In the genomic region with DNA sequence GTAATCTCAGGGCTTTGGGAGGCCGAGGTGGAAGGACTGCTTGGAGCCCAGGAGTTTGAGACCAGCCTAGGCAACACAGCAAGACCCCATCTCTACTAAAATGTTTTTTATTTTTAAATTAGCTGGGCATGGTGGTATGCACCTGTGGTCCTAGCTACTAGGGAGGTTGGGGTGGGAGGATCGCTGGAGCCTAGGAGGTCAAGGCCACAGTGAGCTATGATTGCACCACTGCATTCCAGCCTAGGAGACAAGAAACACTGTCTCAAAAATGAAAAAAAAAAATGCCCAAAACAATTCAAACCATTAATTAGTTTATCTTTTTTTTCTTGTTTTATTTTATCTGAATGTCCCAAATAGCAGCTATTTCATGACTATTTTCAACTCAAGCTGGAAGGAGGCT, we compare ENCODE assay signal across 17 cellular contexts.
DNase-seq lines count a peak whose midpoint lies in the region; ATAC-seq, FAIRE-seq and TF ChIP-seq lines count a peak whose summit lies in the region.
"Had no signal": no experiment of that assay in that cellular context is flagged by ENCODE, and none has a peak within 500 bp of the region (broad histone marks: within the 10 kb centered on the region; RNA-seq: fewer than 3 reads in every experiment).

No MANE protein-coding gene starts in this region.

- no peak for ATAC-seq in CD4-positive, CD25-positive, alpha-beta regulatory T cell (ENCODE audit: low read depth in 2 of 2)
- ATAC-seq in natural killer cell, result no peak
- ATAC-seq in body of pancreas, result no peak

- in situ Hi-C loops in GM13976 (cut with MboI; ENCODE audit: low sequenced_read_pairs, unreplicated experiment), result no loop called here

- peak overlapping the region in 2 of 3 donors; percentile 70 to 91 for H3K27ac Mint-ChIP-seq in CD4-positive, CD25-positive, alpha-beta regulatory T cell
- H3K27ac Mint-ChIP-seq in astrocyte (ENCODE audit: unreplicated experiment), result no peak overlapping the region
- peak overlapping the region; percentile 94 to 95 for H3K27ac Mint-ChIP-seq in natural killer cell

- no peaks in the 10 kb centered on the region for H3K27me3 ChIP-seq in CD4-positive, CD25-positive, alpha-beta regulatory T cell (ENCODE audit: control insufficient read depth, insufficient read depth, low read length)
- H3K27me3 ChIP-seq in KMS-11 (ENCODE audit: insufficient read depth, low read depth), result no peaks in the 10 kb centered on the region
- H3K27me3 ChIP-seq in astrocyte (ENCODE audit: insufficient read depth, low read length), result no peaks in the 10 kb centered on the region
- no peaks in the 10 kb centered on the region for H3K27me3 ChIP-seq in H7 (ENCODE audit: control insufficient read depth, insufficient read depth, low read length)
- no peaks in the 10 kb centered on the region for H3K27me3 ChIP-seq in body of pancreas
- H3K27me3 ChIP-seq: dorsolateral prefrontal cortex, SJCRH30 had no signal

- H3K9me3 Mint-ChIP-seq in CD4-positive, CD25-positive, alpha-beta regulatory T cell, result no peaks in the 10 kb centered on the region
- H3K9me3 Mint-ChIP-seq in astrocyte (ENCODE audit: unreplicated experiment) (no peaks in the 10 kb centered on the region), natural killer cell (no peaks in the 10 kb centered on the region)

- no peak overlapping the region for H3K4me3 Mint-ChIP-seq in CD4-positive, CD25-positive, alpha-beta regulatory T cell
- H3K4me3 Mint-ChIP-seq in astrocyte (ENCODE audit: unreplicated experiment) (no peak overlapping the region), natural killer cell (no peak overlapping the region)

- H3K4me3 ChIP-seq in CD4-positive, CD25-positive, alpha-beta regulatory T cell (ENCODE audit: low read depth, low read length), result no peak overlapping the region
- H3K4me3 ChIP-seq in KMS-11 (IDR thresholded peaks at IDR 0.05; ENCODE audit: insufficient read depth, low read depth, low read length) (no peak overlapping the region), astrocyte (ENCODE audit: insufficient read depth, low read depth, low read length) (no peak overlapping the region), foreskin fibroblast (ENCODE audit: low read depth in 1 of 2, low read length in 2 of 2) (no peak overlapping the region), H7 (ENCODE audit: insufficient read depth, low read depth, low read length) (no peak overlapping the region), body of pancreas (no peak overlapping the region)
- H3K4me3 ChIP-seq: dorsolateral prefrontal cortex, SJCRH30 had no signal

- peaks cover 20 to 65% (median 42%) of the 10 kb centered on the region in 4 donors for H3K4me1 Mint-ChIP-seq in CD4-positive, CD25-positive, alpha-beta regulatory T cell
- H3K4me1 Mint-ChIP-seq in astrocyte (ENCODE audit: low read depth, unreplicated experiment) (peaks cover 45% of the 10 kb centered on the region), natural killer cell (peaks cover 45 to 50% of the 10 kb centered on the region in 2 donors)

- H3K27ac ChIP-seq in CD4-positive, CD25-positive, alpha-beta regulatory T cell (ENCODE audit: insufficient read depth, low read length, poor library complexity, severe bottlenecking), result peak overlapping the region; percentile 77
- H3K27ac ChIP-seq in KMS-11 (peak overlapping the region; percentile 97), astrocyte (ENCODE audit: low read depth, low read length) (no peak overlapping the region), body of pancreas (no peak overlapping the region)
- H3K27ac ChIP-seq: SJCRH30 had no signal

- H3K9ac ChIP-seq in KMS-11, result no peak overlapping the region
- H3K9ac ChIP-seq in astrocyte (ENCODE audit: low read length), result no peak overlapping the region

- H2AFZ ChIP-seq in KMS-11 (ENCODE audit: low read depth), result no peak overlapping the region
- no peak overlapping the region for H2AFZ ChIP-seq in astrocyte (ENCODE audit: low read depth, low read length)

- peaks cover 27% of the 10 kb centered on the region for H3K36me3 Mint-ChIP-seq in CD4-positive, CD25-positive, alpha-beta regulatory T cell
- H3K36me3 Mint-ChIP-seq in astrocyte (ENCODE audit: low read depth, unreplicated experiment), result peaks cover 24% of the 10 kb centered on the region
- H3K36me3 Mint-ChIP-seq in natural killer cell, result no peaks in the 10 kb centered on the region

- DNase-seq in CD4-positive, CD25-positive, alpha-beta regulatory T cell, result no peak
- DNase-seq in astrocyte (ENCODE audit: low read depth) (no peak), natural killer cell (no peak), foreskin fibroblast (no peak), GM13976 (ENCODE audit: low spot score) (no peak), H7 (no peak), body of pancreas (no peak)
- DNase-seq: activated CD8-positive, alpha-beta memory T cell treated with anti-CD3 and anti-CD28 coated beads, Interleukin-2, amount 50 U/mL, for 48 hours; anterior cingulate cortex; NCI-H1105 treated with DMSO at 0.1 percent for 48 hours; NCI-H2081; NCI-H226; nucleus accumbens had no signal

- no peaks in the 10 kb centered on the region for H3K9me3 ChIP-seq in CD4-positive, CD25-positive, alpha-beta regulatory T cell (ENCODE audit: control insufficient read depth in 2 of 2, low read length in 2 of 2)
- H3K9me3 ChIP-seq in astrocyte (ENCODE audit: insufficient read depth, low read depth, low read length) (no peaks in the 10 kb centered on the region), body of pancreas (no peaks in the 10 kb centered on the region)
- H3K9me3 ChIP-seq: SJCRH30 had no signal

- H3K79me2 ChIP-seq in KMS-11 (ENCODE audit: insufficient read depth, low read depth) (0 out of 2 replicates have a peak, but pooled peaks cover 4% of the 10 kb centered on the region), astrocyte (ENCODE audit: insufficient read depth, low read length) (peaks cover 3% of the 10 kb centered on the region)

- H3K4me1 ChIP-seq in CD4-positive, CD25-positive, alpha-beta regulatory T cell (ENCODE audit: control insufficient read depth, insufficient read depth, low read length, poor library complexity, severe bottlenecking), result peaks cover 49% of the 10 kb centered on the region
- peaks cover 62% of the 10 kb centered on the region for H3K4me1 ChIP-seq in KMS-11 (ENCODE audit: low read depth, poor library complexity, severe bottlenecking)
- H3K4me1 ChIP-seq in astrocyte (ENCODE audit: insufficient read depth, low read length), result peaks cover 48% of the 10 kb centered on the region
- peaks cover 7% of the 10 kb centered on the region for H3K4me1 ChIP-seq in body of pancreas

- intact Hi-C loops in natural killer cell (cut with micrococcal nuclease), result loop anchor here (5.0 kb wide), 1 partner anchor 98 kb away; no protein-coding TSS in a partner anchor
- intact Hi-C loops in body of pancreas (cut with DNase I), result no loop called here

- WGBS in body of pancreas, 2 donors, result 83 to 90% methylated on average over 2 of the region's 2 CpGs

- H3K36me3 ChIP-seq in CD4-positive, CD25-positive, alpha-beta regulatory T cell (ENCODE audit: control insufficient read depth, insufficient read depth, low read length), result peaks cover 25% of the 10 kb centered on the region
- no peaks in the 10 kb centered on the region for H3K36me3 ChIP-seq in KMS-11 (ENCODE audit: insufficient read depth)
- no peaks in the 10 kb centered on the region for H3K36me3 ChIP-seq in astrocyte (ENCODE audit: insufficient read depth, low read length)
- H3K36me3 ChIP-seq in H7 (replicated peaks; ENCODE audit: control insufficient read depth, insufficient read depth, low read length), result no peaks in the 10 kb centered on the region
- H3K36me3 ChIP-seq in body of pancreas (replicated peaks in 1 of 2; ENCODE audit: insufficient read depth in 1 of 2, low read depth in 2 of 2), result peaks cover 4 to 10% of the 10 kb centered on the region in 2 donors
- H3K36me3 ChIP-seq: SJCRH30 had no signal

- H3K27me3 Mint-ChIP-seq in CD4-positive, CD25-positive, alpha-beta regulatory T cell, result no peaks in the 10 kb centered on the region
- no peaks in the 10 kb centered on the region for H3K27me3 Mint-ChIP-seq in astrocyte (ENCODE audit: low read depth, unreplicated experiment)
- H3K27me3 Mint-ChIP-seq in natural killer cell (ENCODE audit: low read depth in 2 of 2), result no peaks in the 10 kb centered on the region

- H3K4me2 ChIP-seq in KMS-11 (peak overlapping the region; percentile 88; the same call in 1 of the 2 replicates), astrocyte (ENCODE audit: low read length) (peak overlapping the region; percentile 42)

- TF ChIP-seq POLR2A in body of pancreas (IDR thresholded peaks at IDR 0.05), result no peak

- H4K20me1 ChIP-seq in KMS-11 (ENCODE audit: insufficient read depth) (no peaks in the 10 kb centered on the region), astrocyte (ENCODE audit: insufficient read depth, low read length) (peaks cover 26% of the 10 kb centered on the region)

- TF ChIP-seq CTCF in KMS-11 (conservative IDR thresholded peaks at IDR 0.05; ENCODE audit: low read depth, low read length), result no peak
- no peak for TF ChIP-seq CTCF in astrocyte (IDR thresholded peaks at IDR 0.05; ENCODE audit: insufficient read depth, low read depth, low read length)
- no peak for TF ChIP-seq CTCF in natural killer cell (IDR thresholded peaks at IDR 0.05)
- no peak for TF ChIP-seq CTCF in foreskin fibroblast (IDR thresholded peaks at IDR 0.05; ENCODE audit: low read depth, low read length)
- no peak for TF ChIP-seq CTCF in GM13976 (IDR thresholded peaks at IDR 0.05; ENCODE audit: borderline replicate concordance, control extremely low read depth, extremely low read depth, insufficient read depth, missing control alignments)
- TF ChIP-seq CTCF in body of pancreas (IDR thresholded peaks at IDR 0.05), result no peak

- no peak for FAIRE-seq in astrocyte (lab: Jason Lieb, UNC)
- FAIRE-seq: GM19239 had no signal

Comparison
In these comparisons a context has a peak if more than half of its experiments do, and no peak if none do; other contexts are left out.
1. H3K27ac ChIP-seq: peak in CD4-positive, CD25-positive, alpha-beta regulatory T cell (single experiment) and KMS-11 (single experiment); none in astrocyte (single experiment) and body of pancreas (0 of 4).